18 cellular contexts compared by ENCODE assay signal in the genomic region with DNA sequence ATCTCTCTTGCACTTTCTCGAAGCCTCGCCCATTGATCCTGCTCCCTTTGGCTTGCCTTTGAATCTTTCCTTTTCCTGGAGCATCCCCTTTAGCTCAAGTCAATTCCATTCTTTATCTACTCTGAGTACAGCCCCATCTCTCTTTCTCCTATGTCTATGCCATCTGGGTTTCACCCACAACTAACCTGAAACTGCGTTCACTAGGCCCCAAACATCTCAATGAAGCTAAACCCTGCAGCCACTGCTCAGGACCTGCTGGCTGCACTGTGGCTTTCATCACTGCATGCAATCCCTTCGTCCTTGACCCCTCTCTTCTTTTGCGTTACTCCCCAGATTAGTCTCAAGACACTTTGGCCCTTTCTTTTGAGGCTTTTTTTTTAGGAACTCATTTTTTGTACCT.
"Had no signal": no experiment of that assay in that cellular context is flagged by ENCODE, and none has a peak within 500 bp of the region (broad histone marks: within the 10 kb centered on the region; RNA-seq: fewer than 3 reads in every experiment).

No MANE protein-coding gene starts in this region.

- FAIRE-seq: colon, small intestine had no signal

- H3K4me3 Mint-ChIP-seq: activated naive CD4-positive, alpha-beta T cell treated with anti-CD3 and anti-CD28 coated beads, Interleukin-2, amount 50 U/mL, for 24 hours; central memory CD8-positive, alpha-beta T cell; natural killer cell; stimulated activated memory B cell treated with anti-CD40 and anti-IgM and Interleukin-4, amounts not matched to agents 10 μg/mL and 1 μg/mL and 100 μg/mL, for 72 hours; type B pancreatic cell had no signal

- DNase-seq: activated CD4-positive, alpha-beta T cell treated with anti-CD3 and anti-CD28 coated beads, Interleukin-2, amount 50 U/mL, for 4 hours; activated effector memory CD4-positive, alpha-beta T cell treated with Interleukin-2 at 50 U/mL for 16 hours; hypothalamus; left ventricle myocardium superior; mammary epithelial cell; midbrain; natural killer cell; small intestine had no signal

- H3K27me3 Mint-ChIP-seq: stimulated activated memory B cell treated with anti-CD40 and anti-IgM and Interleukin-4, amounts not matched to agents 10 μg/mL and 1 μg/mL and 100 μg/mL, for 72 hours had no signal

- H3K36me3 ChIP-seq: breast epithelium, gastroesophageal sphincter, thoracic aorta, vagina had no signal

- H3K36me3 Mint-ChIP-seq: activated naive CD4-positive, alpha-beta T cell treated with anti-CD3 and anti-CD28 coated beads, Interleukin-2, amount 50 U/mL, for 24 hours; natural killer cell; stimulated activated memory B cell treated with anti-CD40 and anti-IgM and Interleukin-4, amounts not matched to agents 10 μg/mL and 1 μg/mL and 100 μg/mL, for 72 hours; type B pancreatic cell had no signal

- H3K4me1 ChIP-seq: breast epithelium, gastroesophageal sphincter, vagina had no signal

- H3K9me3 Mint-ChIP-seq: activated naive CD4-positive, alpha-beta T cell treated with anti-CD3 and anti-CD28 coated beads, Interleukin-2, amount 50 U/mL, for 24 hours; natural killer cell; stimulated activated memory B cell treated with anti-CD40 and anti-IgM and Interleukin-4, amounts not matched to agents 10 μg/mL and 1 μg/mL and 100 μg/mL, for 72 hours; type B pancreatic cell had no signal

- H3K27me3 ChIP-seq: breast epithelium, gastroesophageal sphincter, vagina had no signal

- H3K27ac Mint-ChIP-seq: activated naive CD4-positive, alpha-beta T cell treated with anti-CD3 and anti-CD28 coated beads, Interleukin-2, amount 50 U/mL, for 24 hours; natural killer cell; stimulated activated memory B cell treated with anti-CD40 and anti-IgM and Interleukin-4, amounts not matched to agents 10 μg/mL and 1 μg/mL and 100 μg/mL, for 72 hours; type B pancreatic cell had no signal

- H3K9me3 ChIP-seq: breast epithelium, gastroesophageal sphincter, thoracic aorta, vagina had no signal

- ATAC-seq: gastroesophageal sphincter; left ventricle myocardium superior; natural killer cell; sciatic nerve; stimulated activated memory B cell treated with anti-CD40 and anti-IgM and Interleukin-4, amounts not matched to agents 10 μg/mL and 1 μg/mL and 100 μg/mL, for 72 hours had no signal

- H3K4me3 ChIP-seq: breast epithelium, gastroesophageal sphincter, thoracic aorta, vagina had no signal

- H3K27ac ChIP-seq: breast epithelium, gastroesophageal sphincter, thoracic aorta, vagina had no signal

- H3K4me1 Mint-ChIP-seq: activated naive CD4-positive, alpha-beta T cell treated with anti-CD3 and anti-CD28 coated beads, Interleukin-2, amount 50 U/mL, for 24 hours; central memory CD8-positive, alpha-beta T cell; natural killer cell had no signal
